Comparison of ENCODE assay signal across 6 cellular contexts in the genomic region with DNA sequence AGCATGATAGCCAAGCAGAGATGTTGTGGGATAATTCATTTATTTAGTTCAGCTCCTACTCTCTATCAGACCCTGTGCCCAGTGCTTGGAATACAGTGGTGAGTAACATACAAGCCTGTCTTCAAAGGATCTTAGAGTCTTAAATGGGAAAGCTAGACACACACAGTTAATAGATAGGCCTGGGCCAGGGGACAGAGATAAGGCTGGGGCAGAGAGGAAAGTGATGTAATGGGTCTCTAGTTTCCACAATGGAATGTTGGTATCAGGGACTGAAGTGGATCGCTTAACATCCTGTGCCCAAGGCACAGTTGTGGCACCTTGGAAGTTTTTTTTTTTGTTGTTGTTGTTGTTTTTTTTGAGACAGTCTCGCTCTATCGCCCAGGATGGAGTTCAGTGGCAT.
"Had no signal": no experiment of that assay in that cellular context is flagged by ENCODE, and none has a peak within 500 bp of the region (broad histone marks: within the 10 kb centered on the region; RNA-seq: fewer than 3 reads in every experiment).

No MANE protein-coding gene starts in this region.

- DNase-seq: IMR-90, KBM-7, KG1 had no signal

- H3K27ac ChIP-seq: HL-60 had no signal

- ATAC-seq: HepG2, K562 had no signal

- H3K4me3 ChIP-seq: K562 had no signal
